In the genomic region with DNA sequence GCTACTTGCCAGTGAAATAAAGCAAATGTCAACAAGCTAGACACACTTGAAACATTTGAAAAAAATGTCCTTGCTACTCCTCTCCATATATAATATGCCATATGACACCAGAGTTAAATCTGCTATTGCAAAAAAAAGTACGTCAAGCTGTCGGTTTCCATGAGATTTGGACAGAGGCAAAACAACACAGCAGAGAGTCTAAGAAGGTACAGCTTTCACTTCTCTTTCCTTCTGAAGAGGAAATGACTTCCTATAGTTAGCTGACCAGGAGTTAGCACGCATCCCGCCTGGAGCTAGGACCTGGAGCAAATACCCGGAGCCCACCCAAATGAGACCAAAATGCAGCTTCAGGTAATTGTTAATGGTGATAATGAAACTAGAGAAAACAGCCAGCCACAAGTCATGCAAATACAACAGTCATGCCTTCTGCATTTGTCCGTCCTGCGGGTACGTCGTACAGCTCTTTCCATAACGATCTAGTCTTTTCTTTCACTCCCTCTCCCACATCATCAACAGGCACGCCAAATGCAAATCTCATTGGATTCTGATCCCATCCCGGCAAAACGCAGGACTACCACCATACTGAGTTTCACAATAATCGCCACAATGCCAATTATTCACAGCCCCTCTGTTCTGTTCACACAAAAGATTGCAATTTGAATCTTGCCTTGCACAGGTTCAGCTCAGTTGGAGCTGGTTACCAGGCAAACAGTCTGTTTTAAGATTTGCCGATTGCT, we compare ENCODE assay signal across 2 cellular contexts.
A peak's percentile ranks its signal among the peaks of the same experiment; 100 is the strongest.
TF ChIP-seq lines count a peak whose summit lies in the region.

No MANE protein-coding gene starts in this region.

TF ChIP-seq in HEK293, 187 proteins besides CTCF, POLR2A, EP300 and RAD21 (continued from another document):
- TF ChIP-seq, protein P1, sequence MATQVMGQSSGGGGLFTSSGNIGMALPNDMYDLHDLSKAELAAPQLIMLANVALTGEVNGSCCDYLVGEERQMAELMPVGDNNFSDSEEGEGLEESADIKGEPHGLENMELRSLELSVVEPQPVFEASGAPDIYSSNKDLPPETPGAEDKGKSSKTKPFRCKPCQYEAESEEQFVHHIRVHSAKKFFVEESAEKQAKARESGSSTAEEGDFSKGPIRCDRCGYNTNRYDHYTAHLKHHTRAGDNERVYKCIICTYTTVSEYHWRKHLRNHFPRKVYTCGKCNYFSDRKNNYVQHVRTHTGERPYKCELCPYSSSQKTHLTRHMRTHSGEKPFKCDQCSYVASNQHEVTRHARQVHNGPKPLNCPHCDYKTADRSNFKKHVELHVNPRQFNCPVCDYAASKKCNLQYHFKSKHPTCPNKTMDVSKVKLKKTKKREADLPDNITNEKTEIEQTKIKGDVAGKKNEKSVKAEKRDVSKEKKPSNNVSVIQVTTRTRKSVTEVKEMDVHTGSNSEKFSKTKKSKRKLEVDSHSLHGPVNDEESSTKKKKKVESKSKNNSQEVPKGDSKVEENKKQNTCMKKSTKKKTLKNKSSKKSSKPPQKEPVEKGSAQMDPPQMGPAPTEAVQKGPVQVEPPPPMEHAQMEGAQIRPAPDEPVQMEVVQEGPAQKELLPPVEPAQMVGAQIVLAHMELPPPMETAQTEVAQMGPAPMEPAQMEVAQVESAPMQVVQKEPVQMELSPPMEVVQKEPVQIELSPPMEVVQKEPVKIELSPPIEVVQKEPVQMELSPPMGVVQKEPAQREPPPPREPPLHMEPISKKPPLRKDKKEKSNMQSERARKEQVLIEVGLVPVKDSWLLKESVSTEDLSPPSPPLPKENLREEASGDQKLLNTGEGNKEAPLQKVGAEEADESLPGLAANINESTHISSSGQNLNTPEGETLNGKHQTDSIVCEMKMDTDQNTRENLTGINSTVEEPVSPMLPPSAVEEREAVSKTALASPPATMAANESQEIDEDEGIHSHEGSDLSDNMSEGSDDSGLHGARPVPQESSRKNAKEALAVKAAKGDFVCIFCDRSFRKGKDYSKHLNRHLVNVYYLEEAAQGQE (tag by site-specific recombination; IDR thresholded peaks at IDR 0.05), result peak; percentile 80
- TF ChIP-seq ZNF571 (tag by site-specific recombination; IDR thresholded peaks at IDR 0.05) (no peak), PRDM10 (tag by site-specific recombination; IDR thresholded peaks at IDR 0.05) (peak; percentile 28; the same call in 1 of the 2 replicates), ZNF175 (tag by site-specific recombination; IDR thresholded peaks at IDR 0.05) (no peak)

TF ChIP-seq in SK-N-SH, 30 proteins besides CTCF, POLR2A, EP300 and RAD21 (continued from another document):
- TF ChIP-seq, protein P1 (IDR thresholded peaks at IDR 0.05; ENCODE audit: low read depth, low read length), result no peak
- TF ChIP-seq GATA2 (CRISPR knock-in tag; IDR thresholded peaks at IDR 0.05) (no peak), ELF1 (IDR thresholded peaks at IDR 0.05) (no peak), MAX (IDR thresholded peaks at IDR 0.05; ENCODE audit: low read depth) (no peak), RXRA (IDR thresholded peaks at IDR 0.05; ENCODE audit: borderline replicate concordance, low read depth) (no peak), TEAD4 (IDR thresholded peaks at IDR 0.05; ENCODE audit: borderline replicate concordance, insufficient read depth) (no peak), TAF1 (IDR thresholded peaks at IDR 0.05; ENCODE audit: borderline replicate concordance, low read depth, low read length) (no peak), USF1 (IDR thresholded peaks at IDR 0.05; ENCODE audit: borderline replicate concordance, low read depth) (no peak), NRF1 (IDR thresholded peaks at IDR 0.05; ENCODE audit: low read depth, low read length) (no peak)
- TF ChIP-seq, protein P2, sequence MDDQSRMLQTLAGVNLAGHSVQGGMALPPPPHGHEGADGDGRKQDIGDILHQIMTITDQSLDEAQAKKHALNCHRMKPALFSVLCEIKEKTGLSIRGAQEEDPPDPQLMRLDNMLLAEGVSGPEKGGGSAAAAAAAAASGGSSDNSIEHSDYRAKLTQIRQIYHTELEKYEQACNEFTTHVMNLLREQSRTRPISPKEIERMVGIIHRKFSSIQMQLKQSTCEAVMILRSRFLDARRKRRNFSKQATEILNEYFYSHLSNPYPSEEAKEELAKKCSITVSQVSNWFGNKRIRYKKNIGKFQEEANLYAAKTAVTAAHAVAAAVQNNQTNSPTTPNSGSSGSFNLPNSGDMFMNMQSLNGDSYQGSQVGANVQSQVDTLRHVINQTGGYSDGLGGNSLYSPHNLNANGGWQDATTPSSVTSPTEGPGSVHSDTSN (IDR thresholded peaks at IDR 0.05), result no peak
